Comparison of ENCODE assay signal across 20 cellular contexts in genomic region chr13:86846501-86846900, GRCh38.
DNase-seq lines count a peak whose midpoint lies in the region; ATAC-seq and TF ChIP-seq lines count a peak whose summit lies in the region.
"Had no signal": no experiment of that assay in that cellular context is flagged by ENCODE, and none has a peak within 500 bp of the region (broad histone marks: within the 10 kb centered on the region; RNA-seq: fewer than 3 reads in every experiment).

No MANE protein-coding gene starts in this region.

- in situ Hi-C loops in astrocyte of the spinal cord (cut with HindIII; ENCODE audit: low sequenced_read_pairs): no loop called here

- H2BK120ac ChIP-seq in trophoblast cell (ENCODE audit: insufficient read depth, low read length, poor library complexity) (no peak overlapping the region), mesendoderm (ENCODE audit: low read depth, low read length) (no peak overlapping the region)

- WGBS in right cardiac atrium: 53% methylated on average over 1 of the region's 1 CpG
- no CpG with 5 or more reads among the region's 1 CpG for WGBS in trophoblast cell (ENCODE audit: extremely low coverage, insufficient coverage, insufficient read length)
- no CpG with 5 or more reads among the region's 1 CpG for WGBS in mesendoderm (ENCODE audit: extremely low coverage, insufficient coverage, low lambda C conversion rate)

- no peak overlapping the region for H4K91ac ChIP-seq in trophoblast cell (ENCODE audit: low read depth, low read length)

- no peaks in the 10 kb centered on the region for H3K9me3 ChIP-seq in right cardiac atrium (ENCODE audit: control insufficient read depth, low read length)
- H3K9me3 ChIP-seq in trophoblast cell (ENCODE audit: insufficient read depth, low read depth, low read length): peaks cover 4% of the 10 kb centered on the region

- H3K79me1 ChIP-seq in trophoblast cell (ENCODE audit: low read length) (no peaks in the 10 kb centered on the region), mesendoderm (ENCODE audit: low read length) (no peaks in the 10 kb centered on the region)

- H3K79me2 ChIP-seq in trophoblast cell (ENCODE audit: control insufficient read depth, insufficient read depth, low read length, poor library complexity) (no peaks in the 10 kb centered on the region), mesendoderm (ENCODE audit: control insufficient read depth, insufficient read depth, low read length) (no peaks in the 10 kb centered on the region)

- DNase-seq in Right ventricle myocardium inferior (ENCODE audit: missing footprints) (peak; percentile 9), right cardiac atrium (no peak), astrocyte of the spinal cord (ENCODE audit: low read depth, low spot score) (peak; percentile 47), kidney glomerular epithelial cell (lab: John Stamatoyannopoulos, UW) (peak; percentile 18), foreskin melanocyte (no peak), trophoblast cell (no peak), mesendoderm (no peak)
- DNase-seq in effector CD4-positive, alpha-beta T cell: no peak
- DNase-seq: CD8-positive, alpha-beta T cell; DMS79; KG1; NCI-H1048; NCI-H146; NCI-H2081 treated with DMSO at 0.1 percent for 48 hours; NCI-H2227 treated with DMSO at 0.1 percent for 48 hours; NCI-H524; PC-9 had no signal

- H2BK15ac ChIP-seq in mesendoderm (replicated peaks; ENCODE audit: low read depth): no peak overlapping the region

- H3K4me3 ChIP-seq in right cardiac atrium (ENCODE audit: low read length): no peak overlapping the region
- no peak overlapping the region for H3K4me3 ChIP-seq in astrocyte of the spinal cord (ENCODE audit: low read depth, low read length)
- H3K4me3 ChIP-seq in trophoblast cell (ENCODE audit: low read depth, low read length): no peak overlapping the region
- H3K4me3 ChIP-seq in mesendoderm (ENCODE audit: low read length): no peak overlapping the region
- H3K4me3 ChIP-seq: BLaER1, GM23338, PC-9 had no signal

- no peak overlapping the region for H4K5ac ChIP-seq in mesendoderm (ENCODE audit: low read length)

- H3K4me1 ChIP-seq in right cardiac atrium (ENCODE audit: control insufficient read depth, insufficient read depth, low read length) (no peaks in the 10 kb centered on the region), trophoblast cell (ENCODE audit: control insufficient read depth in 1 of 2, insufficient read depth in 2 of 2, low read length in 2 of 2) (no peaks in the 10 kb centered on the region), mesendoderm (ENCODE audit: control insufficient read depth, low read depth, low read length) (no peaks in the 10 kb centered on the region)
- H3K4me1 ChIP-seq: BLaER1 had no signal

- intact Hi-C loops in Right ventricle myocardium inferior (cut with DNase I) (no loop called here), right cardiac atrium (cut with DNase I) (no loop called here)

- no peak overlapping the region for H4K8ac ChIP-seq in trophoblast cell (ENCODE audit: low read depth, low read length)
- no peak overlapping the region for H4K8ac ChIP-seq in mesendoderm (ENCODE audit: low read depth, low read length)

- H2BK12ac ChIP-seq in trophoblast cell (ENCODE audit: low read length): no peak overlapping the region

- H3K56ac ChIP-seq in mesendoderm (ENCODE audit: low read length): no peak overlapping the region

- H3K18ac ChIP-seq in trophoblast cell (ENCODE audit: low read length): no peak overlapping the region
- no peak overlapping the region for H3K18ac ChIP-seq in mesendoderm (ENCODE audit: low read length)

- H3K27ac ChIP-seq in right cardiac atrium (ENCODE audit: low read length): no peak overlapping the region
- no peak overlapping the region for H3K27ac ChIP-seq in trophoblast cell (ENCODE audit: low read depth, low read length)
- H3K27ac ChIP-seq in mesendoderm (ENCODE audit: low read depth, low read length): no peak overlapping the region
- H3K27ac ChIP-seq: BLaER1, HL-60, PC-9 had no signal

- H3K4me2 ChIP-seq in trophoblast cell (ENCODE audit: low read length) (no peak overlapping the region), mesendoderm (ENCODE audit: low read length) (no peak overlapping the region)
- H3K4me2 ChIP-seq: BLaER1, GM23338, PC-9 had no signal

- ATAC-seq in Right ventricle myocardium inferior (no peak), right cardiac atrium (no peak)
- ATAC-seq: CD8-positive, alpha-beta T cell; GM23338 had no signal

- no peak overlapping the region for H3K4ac ChIP-seq in trophoblast cell (ENCODE audit: low read depth, low read length)
- H3K4ac ChIP-seq in mesendoderm (ENCODE audit: low read depth, low read length): no peak overlapping the region

- no peak overlapping the region for H3K14ac ChIP-seq in trophoblast cell (ENCODE audit: low read length)

- H3K9ac ChIP-seq in trophoblast cell (ENCODE audit: low read length): no peak overlapping the region
- no peak overlapping the region for H3K9ac ChIP-seq in mesendoderm (ENCODE audit: low read length)
- H3K9ac ChIP-seq: BLaER1 had no signal

- no peak overlapping the region for H2AFZ ChIP-seq in trophoblast cell (ENCODE audit: insufficient read depth, low read length, poor library complexity)
- H2AFZ ChIP-seq: GM23338, PC-9 had no signal

- H3K27me3 ChIP-seq in right cardiac atrium (ENCODE audit: control insufficient read depth, insufficient read depth) (no peaks in the 10 kb centered on the region), trophoblast cell (ENCODE audit: insufficient read depth, low read length) (no peaks in the 10 kb centered on the region), mesendoderm (ENCODE audit: insufficient read depth, low read length, poor library complexity) (no peaks in the 10 kb centered on the region)
- H3K27me3 ChIP-seq: BLaER1 had no signal

- H3K36me3 ChIP-seq in trophoblast cell (ENCODE audit: control insufficient read depth in 1 of 2, insufficient read depth in 2 of 2, low read length in 2 of 2) (peaks cover 0 to 1% of the 10 kb centered on the region in 2 experiments), mesendoderm (ENCODE audit: control insufficient read depth, insufficient read depth, low read length) (no peaks in the 10 kb centered on the region)
- H3K36me3 ChIP-seq: BLaER1 had no signal

- no peak overlapping the region for H3K23ac ChIP-seq in trophoblast cell (ENCODE audit: low read length)
- H3K23ac ChIP-seq in mesendoderm (ENCODE audit: low read length): no peak overlapping the region

- H2BK5ac ChIP-seq in trophoblast cell (ENCODE audit: low read depth, low read length, poor library complexity): no peak overlapping the region
- no peak overlapping the region for H2BK5ac ChIP-seq in mesendoderm (ENCODE audit: low read length)

- H2AK5ac ChIP-seq in trophoblast cell (ENCODE audit: low read length) (no peak overlapping the region), mesendoderm (ENCODE audit: low read length) (no peak overlapping the region)

- no peak for TF ChIP-seq CTCF in astrocyte of the spinal cord (IDR thresholded peaks at IDR 0.05; ENCODE audit: low read depth, low read length)

- no peak overlapping the region for H4K12ac ChIP-seq in trophoblast cell (ENCODE audit: low read depth, low read length)

Comparison
In these comparisons a context has a peak if more than half of its experiments do, and no peak if none do; other contexts are left out.
1. DNase-seq: peak in Right ventricle myocardium inferior (single experiment), astrocyte of the spinal cord (single experiment) and kidney glomerular epithelial cell (single experiment); none in right cardiac atrium (0 of 3), foreskin melanocyte (single experiment), trophoblast cell (0 of 2), mesendoderm (single experiment) and effector CD4-positive, alpha-beta T cell (single experiment).